9 cellular contexts compared by ENCODE assay signal in genomic region chr12:89333564-89334252, GRCh38. TPM values are rescaled to one million over a fixed set of nuclear protein-coding genes. Genes with fewer than 3 reads are reported as not detected.
DNase-seq lines count a peak whose midpoint lies in the region; ATAC-seq and TF ChIP-seq lines count a peak whose summit lies in the region.
"Had no signal": no experiment of that assay in that cellular context is flagged by ENCODE, and none has a peak within 500 bp of the region (broad histone marks: within the 10 kb centered on the region; RNA-seq: fewer than 3 reads in every experiment).

No MANE protein-coding gene starts in this region.

- POLR2A ChIA-PET in activated CD4-positive, alpha-beta memory T cell treated with anti-CD3 and anti-CD28 coated beads for 36 hours (lab: Charles Lee) = no interaction called here

- H3K4me3 Mint-ChIP-seq in activated CD4-positive, alpha-beta memory T cell treated with anti-CD3 and anti-CD28 coated beads for 36 hours = no peak overlapping the region

- peak; percentile 54 for DNase-seq in activated CD4-positive, alpha-beta memory T cell treated with anti-CD3 and anti-CD28 coated beads for 36 hours
- DNase-seq in mucosa of descending colon (peak in 1 of 3 donors; percentile 58), NCI-H510A treated with DMSO at 0.1 percent for 48 hours (lab: John Stamatoyannopoulos, UW) (no peak), NCI-H146 (lab: John Stamatoyannopoulos, UW) (no peak), NK-92 (lab: John Stamatoyannopoulos, UW; ENCODE audit: unreplicated experiment) (no peak), NCI-H345 (lab: John Stamatoyannopoulos, UW) (no peak)

- no peaks in the 10 kb centered on the region for H3K4me1 ChIP-seq in mucosa of descending colon (ENCODE audit: low read depth)

- H3K27me3 Mint-ChIP-seq in activated CD4-positive, alpha-beta memory T cell treated with anti-CD3 and anti-CD28 coated beads for 36 hours = no peaks in the 10 kb centered on the region

- no peaks in the 10 kb centered on the region for H3K36me3 ChIP-seq in mucosa of descending colon (ENCODE audit: low read depth)

- H3K27ac Mint-ChIP-seq in activated CD4-positive, alpha-beta memory T cell treated with anti-CD3 and anti-CD28 coated beads for 36 hours = peak overlapping the region; percentile 21

- intact Hi-C loops in activated CD4-positive, alpha-beta memory T cell treated with anti-CD3 and anti-CD28 coated beads for 36 hours (cut with micrococcal nuclease) = no loop called here
- intact Hi-C loops in mucosa of descending colon (cut with DNase I, micrococcal nuclease) = no loop called here

- TF ChIP-seq CTCF in mucosa of descending colon (IDR thresholded peaks at IDR 0.05) = no peak

- H3K4me3 ChIP-seq in mucosa of descending colon = no peak overlapping the region

- H3K4me1 Mint-ChIP-seq in activated CD4-positive, alpha-beta memory T cell treated with anti-CD3 and anti-CD28 coated beads for 36 hours (ENCODE audit: low read depth) = peaks cover 18% of the 10 kb centered on the region

- no peaks in the 10 kb centered on the region for H3K9me3 ChIP-seq in mucosa of descending colon

- peaks cover 10% of the 10 kb centered on the region for H3K9me3 Mint-ChIP-seq in activated CD4-positive, alpha-beta memory T cell treated with anti-CD3 and anti-CD28 coated beads for 36 hours

- ATAC-seq in GM18873 (IDR thresholded peaks at IDR 0.05; ENCODE audit: low FRiP score, unreplicated experiment) (peak; percentile 86), HG03139 (IDR thresholded peaks at IDR 0.05; ENCODE audit: unreplicated experiment) (peak; percentile 73), mucosa of descending colon (peak; percentile 95)
- ATAC-seq: HCT116 had no signal

- H3K36me3 Mint-ChIP-seq in activated CD4-positive, alpha-beta memory T cell treated with anti-CD3 and anti-CD28 coated beads for 36 hours = peaks cover 4% of the 10 kb centered on the region

- CTCF ChIA-PET in activated CD4-positive, alpha-beta memory T cell treated with anti-CD3 and anti-CD28 coated beads for 36 hours (lab: Charles Lee) = interaction anchor here (0.9 kb wide), 1 partner anchor 12 kb away, joined by 3 read pairs; no protein-coding TSS in a partner anchor

RNA-seq across cellular contexts. Expression of gene DUSP6, which starts 18.6 kb away (rescaled TPM):
- total RNA-seq in activated CD4-positive, alpha-beta memory T cell treated with anti-CD3 and anti-CD28 coated beads for 36 hours = 10 to 100 TPM; 86.7 to 87.9 TPM
- 10 to 100 TPM; 56.6 to 82.1 (median 65.0) TPM for total RNA-seq in mucosa of descending colon
